ENCODE assay signal across 8 cellular contexts in genomic region chr1:45686081-45687013, GRCh38.
DNase-seq lines count a peak whose midpoint lies in the region; ATAC-seq and TF ChIP-seq lines count a peak whose summit lies in the region.

GPBP1L1 (minus strand) TSS chr1:45686533; CDS start chr1:45659087, 27,446 bp downstream.

- no peaks in the 10 kb centered on the region for H3K9me3 Mint-ChIP-seq in nephron progenitor cell
- no peaks in the 10 kb centered on the region for H3K9me3 Mint-ChIP-seq in stimulated activated naive CD8-positive, alpha-beta T cell treated with anti-CD3 and anti-CD28 coated beads, Interleukin-15, amount 100 ng/mL, for 72 hours

- H3K4me1 ChIP-seq in RWPE2 (ENCODE audit: insufficient read depth, poor library complexity, severe bottlenecking): peaks cover 6% of the 10 kb centered on the region

- ATAC-seq in RWPE2 (ENCODE audit: low read depth): peak; percentile 71
- ATAC-seq in stimulated activated naive CD8-positive, alpha-beta T cell treated with anti-CD3 and anti-CD28 coated beads, Interleukin-15, amount 100 ng/mL, for 72 hours: peak; percentile 80

- H3K4me1 Mint-ChIP-seq in nephron progenitor cell: peaks cover 47% of the 10 kb centered on the region
- peaks cover 50% of the 10 kb centered on the region for H3K4me1 Mint-ChIP-seq in stimulated activated naive CD8-positive, alpha-beta T cell treated with anti-CD3 and anti-CD28 coated beads, Interleukin-15, amount 100 ng/mL, for 72 hours

- H3K4me3 ChIP-seq in RWPE2 (ENCODE audit: severe bottlenecking) (peak within 1 kb of the TSS; percentile 88), fibroblast of pulmonary artery (replicated peaks; ENCODE audit: low read depth, low read length) (peak within 1 kb of the TSS; percentile 98)

- DNase-seq in ELF-1 (ENCODE audit: low read depth, low spot score) (peak; percentile 98), GOT3 (lab: John Stamatoyannopoulos, UW) (peak; percentile 83), LoVo (ENCODE audit: low spot score) (peak; percentile 98), RWPE2 (ENCODE audit: low spot score) (peak; percentile 94), fibroblast of pulmonary artery (ENCODE audit: low read depth) (peak; percentile 99), nephron progenitor cell (peak; percentile 98)
- peak; percentile 95 for DNase-seq in activated T-helper 9 cell treated with anti-CD3 and anti-CD28 coated beads, Interleukin-2, amount 50 U/mL, for 16 hours (ENCODE audit: low read depth)
- peak; percentile 98 to 99 for DNase-seq in stimulated activated naive CD8-positive, alpha-beta T cell treated with anti-CD3 and anti-CD28 coated beads, Interleukin-15, amount 100 ng/mL, for 72 hours

- no peaks in the 10 kb centered on the region for H3K27me3 ChIP-seq in RWPE2 (ENCODE audit: insufficient read depth, poor library complexity, severe bottlenecking)

- TF ChIP-seq CTCF in RWPE2 (IDR thresholded peaks at IDR 0.05; ENCODE audit: poor library complexity, severe bottlenecking) (peak; percentile 6), fibroblast of pulmonary artery (IDR thresholded peaks at IDR 0.05; ENCODE audit: low read length, missing control alignments) (no peak), nephron progenitor cell (IDR thresholded peaks at IDR 0.05) (no peak)

- no peaks in the 10 kb centered on the region for H3K27me3 Mint-ChIP-seq in nephron progenitor cell (ENCODE audit: low read depth, poor library complexity)
- H3K27me3 Mint-ChIP-seq in stimulated activated naive CD8-positive, alpha-beta T cell treated with anti-CD3 and anti-CD28 coated beads, Interleukin-15, amount 100 ng/mL, for 72 hours: no peaks in the 10 kb centered on the region

- H3K36me3 Mint-ChIP-seq in nephron progenitor cell (ENCODE audit: low read depth): peaks cover 14% of the 10 kb centered on the region

- H3K27ac Mint-ChIP-seq in nephron progenitor cell: peak within 1 kb of the TSS; percentile 100
- H3K27ac Mint-ChIP-seq in stimulated activated naive CD8-positive, alpha-beta T cell treated with anti-CD3 and anti-CD28 coated beads, Interleukin-15, amount 100 ng/mL, for 72 hours: peak within 1 kb of the TSS; percentile 99 to 100

- no peaks in the 10 kb centered on the region for H3K9me3 ChIP-seq in RWPE2 (ENCODE audit: severe bottlenecking)

- peaks cover 18% of the 10 kb centered on the region for H3K36me3 ChIP-seq in RWPE2 (ENCODE audit: low read depth)

- H3K27ac ChIP-seq in RWPE2 (ENCODE audit: poor library complexity, severe bottlenecking): peak within 1 kb of the TSS; percentile 85

- H3K4me3 Mint-ChIP-seq in nephron progenitor cell: peak within 1 kb of the TSS; percentile 98
- peak within 1 kb of the TSS; percentile 97 to 99 for H3K4me3 Mint-ChIP-seq in stimulated activated naive CD8-positive, alpha-beta T cell treated with anti-CD3 and anti-CD28 coated beads, Interleukin-15, amount 100 ng/mL, for 72 hours

Comparison
In these comparisons a context has a peak if more than half of its experiments do, and no peak if none do; other contexts are left out.
1. Peak in every context shown above with its lines: DNase-seq, ATAC-seq, H3K4me3 ChIP-seq and H3K27ac ChIP-seq.